8 cellular contexts compared by ENCODE assay signal in genomic region chr7:43985904-43986864, GRCh38. TPM values are rescaled to one million over a fixed set of nuclear protein-coding genes. Genes with fewer than 3 reads are reported as not detected.
DNase-seq lines count a peak whose midpoint lies in the region; ATAC-seq, FAIRE-seq and TF ChIP-seq lines count a peak whose summit lies in the region.
"Not testable (repeated sequence)": the region's sequence is repeated elsewhere in the genome, so short reads cannot be mapped to it uniquely, and the experiment has no call there.

No MANE protein-coding gene starts in this region.

- H3K36me3 ChIP-seq in SK-N-SH (replicated peaks in 1 of 2; ENCODE audit: control insufficient read depth in 1 of 2, insufficient read depth in 2 of 2, low read length in 1 of 2), result not testable (repeated sequence)

- POLR2A ChIA-PET in SK-N-SH (lab: Yijun Ruan, JAX), result not testable (repeated sequence)

- H3K4me1 ChIP-seq in SK-N-SH (ENCODE audit: control insufficient read depth in 1 of 2, insufficient read depth in 2 of 2, low read depth in 1 of 2, low read length in 1 of 2), result peaks cover 0 to 15% of the 10 kb centered on the region in 2 experiments; a peak in 1 of 4 replicates

- H2AFZ ChIP-seq in SK-N-SH (ENCODE audit: low read depth), result not testable (repeated sequence)

- not testable (repeated sequence) for FAIRE-seq in D721Med (lab: Jason Lieb, UNC)

- H3F3A ChIP-seq in SK-N-SH (replicated peaks; ENCODE audit: insufficient read depth), result not testable (repeated sequence)

- H3K4me1 Mint-ChIP-seq in naive B cell, result not testable (repeated sequence)

- DNase-seq in D721Med (ENCODE audit: insufficient read length, low spot score), result not testable (repeated sequence)
- DNase-seq in HT1080 (ENCODE audit: low read depth) (peak; percentile 72), SK-N-SH (peak; percentile 80), fibroblast of peridontal ligament (ENCODE audit: extremely low read depth) (peak; percentile 32), naive B cell (peak; percentile 24)
- peak; percentile 94 for DNase-seq in activated effector memory CD4-positive, alpha-beta T cell treated with anti-CD3 and anti-CD28 coated beads, Interleukin-2, amount 50 U/mL, for 16 hours
- DNase-seq in stimulated activated CD8-positive, alpha-beta memory T cell treated with anti-CD3 and anti-CD28 coated beads, Interleukin-2, amount 100 ng/mL, for 48 hours (ENCODE audit: low read depth in 2 of 2), result peak; percentile 71 to 82

- not testable (repeated sequence) for H4K20me1 ChIP-seq in SK-N-SH (ENCODE audit: insufficient read depth)

- not testable (repeated sequence) for TF ChIP-seq EP300 in SK-N-SH (IDR thresholded peaks at IDR 0.05; ENCODE audit: borderline replicate concordance in 1 of 2, low read depth in 1 of 2, low read length in 1 of 2)

- peak; percentile 52 for ATAC-seq in GM21528 (IDR thresholded peaks at IDR 0.05; ENCODE audit: low FRiP score, unreplicated experiment)
- peak; percentile 70 to 85 for ATAC-seq in naive B cell (ENCODE audit: low read depth in 2 of 2)

- CTCF ChIA-PET in SK-N-SH (lab: Yijun Ruan, JAX), result not testable (repeated sequence)

- not testable (repeated sequence) for H3K27me3 ChIP-seq in SK-N-SH (ENCODE audit: insufficient read depth)

- H3K79me2 ChIP-seq in SK-N-SH (ENCODE audit: insufficient read depth), result not testable (repeated sequence)

- TF ChIP-seq CTCF in D721Med (IDR thresholded peaks at IDR 0.05; ENCODE audit: insufficient read depth, missing control alignments) (peak; percentile 43), SK-N-SH (IDR thresholded peaks at IDR 0.05) (peak; percentile 38; the same call in 1 of the 2 replicates)

- H3K9me2 ChIP-seq in SK-N-SH, result not testable (repeated sequence)

- not testable (repeated sequence) for H3K9me3 ChIP-seq in SK-N-SH

- H3K27me3 Mint-ChIP-seq in naive B cell, result not testable (repeated sequence)

- H3K4me3 Mint-ChIP-seq in naive B cell, result peak overlapping the region in 5 of 8 donors; percentile 62 to 83 (median 65)

- H3K27ac ChIP-seq in SK-N-SH (ENCODE audit: low read depth in 2 of 2, low read length in 1 of 2), result not testable (repeated sequence)

- H3K36me3 Mint-ChIP-seq in naive B cell, result not testable (repeated sequence)

- TF ChIP-seq RAD21 in SK-N-SH (IDR thresholded peaks at IDR 0.05; ENCODE audit: low read length), result peak; percentile 42

- H3K9me3 Mint-ChIP-seq in naive B cell, result not testable (repeated sequence)

- H3K4me2 ChIP-seq in SK-N-SH, result not testable (repeated sequence)

- not testable (repeated sequence) for H3K4me3 ChIP-seq in SK-N-SH (ENCODE audit: low read depth in 2 of 2, low read length in 1 of 2)

- H3K27ac Mint-ChIP-seq in naive B cell, result peak overlapping the region in 2 of 6 donors; percentile 56 to 59

- H3K9ac ChIP-seq in SK-N-SH, result not testable (repeated sequence)

- WGBS in SK-N-SH (ENCODE audit: low lambda C conversion rate), result 25% methylated on average over 27 of the region's 33 CpGs

RNA-seq across cellular contexts. Expression of gene SPDYE1, which starts 11.5 kb away (rescaled TPM):
- total RNA-seq in HT1080 (2014; rRNA removed; shearing (Covaris generic)), result not detected in 2 replicates
- polyA plus RNA-seq in HT1080 (2015; cell fraction: cytosol; rRNA removed), result not detected in 2 replicates
- not detected in 2 replicates for polyA plus RNA-seq in HT1080 (2015; cell fraction: nucleus; rRNA removed)
- polyA plus RNA-seq in SK-N-SH (2012; rRNA removed), result not detected in 2 replicates
- polyA plus RNA-seq in SK-N-SH (2012; cell fraction: cytosol; rRNA removed), result not detected in 2 replicates
- 0.01 TPM in 1 of 2 replicates, not detected in the other for polyA plus RNA-seq in SK-N-SH (2012; cell fraction: nucleus; rRNA removed)
- under 1 TPM in 3 of 6 donors, not detected in 3; 0.16 to 0.31 (median 0.17) TPM for polyA plus RNA-seq in naive B cell (ENCODE audit: low read depth in 6 of 6)

RNA-seq across cellular contexts. Expression of gene DBNL, which starts 58.3 kb away (rescaled TPM):
- 154 and 156 TPM in 2 replicates for total RNA-seq in HT1080 (2014; rRNA removed; shearing (Covaris generic))
- 98.9 and 121 TPM in 2 replicates for polyA plus RNA-seq in HT1080 (2015; cell fraction: cytosol; rRNA removed)
- 139 and 147 TPM in 2 replicates for polyA plus RNA-seq in HT1080 (2015; cell fraction: nucleus; rRNA removed)
- 230 and 244 TPM in 2 replicates for polyA plus RNA-seq in SK-N-SH (2012; rRNA removed)
- polyA plus RNA-seq in SK-N-SH (2012; cell fraction: cytosol; rRNA removed), result 127 and 173 TPM in 2 replicates
- 290 and 333 TPM in 2 replicates for polyA plus RNA-seq in SK-N-SH (2012; cell fraction: nucleus; rRNA removed)
- polyA plus RNA-seq in naive B cell (ENCODE audit: low read depth in 6 of 6), result 100 to 1,000 TPM; 226 to 512 (median 348) TPM

RNA-seq across cellular contexts. Expression of gene UBE2D4, which starts 59.9 kb away (rescaled TPM):
- 16.9 and 18.4 TPM in 2 replicates for total RNA-seq in HT1080 (2014; rRNA removed; shearing (Covaris generic))
- polyA plus RNA-seq in HT1080 (2015; cell fraction: cytosol; rRNA removed), result 13.7 and 16.3 TPM in 2 replicates
- 3.9 and 4.2 TPM in 2 replicates for polyA plus RNA-seq in HT1080 (2015; cell fraction: nucleus; rRNA removed)
- polyA plus RNA-seq in SK-N-SH (2012; rRNA removed) (22.8 and 26.8 TPM in 2 replicates), naive B cell (ENCODE audit: low read depth in 6 of 6) (10 to 100 TPM in 4 of 6 donors, 1 to 10 TPM in 2; 7.8 to 20.8 (median 11.1) TPM)
- 18.7 and 27.0 TPM in 2 replicates for polyA plus RNA-seq in SK-N-SH (2012; cell fraction: cytosol; rRNA removed)
- polyA plus RNA-seq in SK-N-SH (2012; cell fraction: nucleus; rRNA removed), result 11.1 and 13.7 TPM in 2 replicates
